30 cellular contexts compared by ENCODE assay signal in the genomic region with DNA sequence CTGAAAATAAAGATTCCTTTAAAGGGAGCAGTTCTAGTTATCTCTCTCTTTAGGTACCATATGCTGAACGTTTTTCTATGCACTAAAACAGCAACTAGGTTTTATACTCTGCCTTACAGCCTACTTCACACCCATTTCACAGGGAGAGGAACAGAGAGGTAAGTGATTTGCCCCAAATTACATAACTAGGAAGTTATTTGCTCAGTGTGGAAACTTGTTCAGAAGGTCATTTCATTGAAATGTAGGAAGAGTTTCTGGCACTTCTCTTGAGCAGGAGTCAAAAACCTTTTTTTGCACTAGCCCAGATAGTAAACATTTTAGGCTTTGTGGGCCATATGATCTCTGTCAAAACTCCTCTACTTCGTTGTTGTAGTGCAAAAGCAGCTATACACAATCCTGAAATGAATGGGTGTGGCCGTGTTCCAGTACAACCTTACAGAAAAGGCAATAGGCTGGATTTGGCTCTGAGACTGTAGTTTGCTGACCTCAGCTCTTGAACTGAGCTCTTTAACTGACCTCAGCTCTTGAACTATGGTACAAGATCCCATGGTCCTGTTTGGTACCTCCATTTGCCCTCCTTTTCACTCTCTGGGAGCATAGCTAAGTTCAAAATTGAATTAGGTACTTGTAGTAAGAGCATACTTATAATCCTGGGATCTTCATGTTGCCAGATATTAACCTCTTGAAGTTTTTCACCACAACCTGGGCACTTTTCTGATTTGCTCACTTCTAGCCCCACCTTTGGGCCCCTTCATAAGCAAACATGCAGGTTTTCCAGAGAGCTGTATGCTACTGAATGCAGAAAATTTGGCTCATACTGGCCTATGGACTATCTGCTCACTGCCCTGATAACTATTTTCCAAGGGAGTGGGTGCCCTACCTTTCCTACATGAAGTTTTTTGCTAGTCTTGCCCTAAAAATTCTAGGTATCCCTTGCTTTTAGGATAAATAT. TPM values are rescaled to one million over a fixed set of nuclear protein-coding genes. Genes with fewer than 3 reads are reported as not detected.
"Had no signal": no experiment of that assay in that cellular context is flagged by ENCODE, and none has a peak within 500 bp of the region (broad histone marks: within the 10 kb centered on the region; RNA-seq: fewer than 3 reads in every experiment).

No MANE protein-coding gene starts in this region.

- H3K27ac ChIP-seq: ascending aorta, breast epithelium, cardiac muscle cell, colonic mucosa, dorsolateral prefrontal cortex had no signal

- H3K36me3 ChIP-seq: ascending aorta, breast epithelium, cardiac muscle cell, colonic mucosa had no signal

- DNase-seq: activated CD4-positive, alpha-beta memory T cell treated with anti-CD3 and anti-CD28 coated beads for 36 hours; activated CD4-positive, alpha-beta T cell treated with anti-CD3 and anti-CD28 coated beads for 36 hours; activated CD4-positive, alpha-beta T cell treated with anti-CD3 and anti-CD28 coated beads, Interleukin-2, amount 10 ng/mL, durations not matched to agents 24 days and 14 days; activated CD4-positive, CD25-positive, alpha-beta regulatory T cell; activated CD4-positive, CD25-positive, alpha-beta regulatory T cell treated with anti-CD3 and anti-CD28 coated beads, Interleukin-2, amount 50 U/mL, for 72 hours; activated CD8-positive, alpha-beta memory T cell treated with anti-CD3 and anti-CD28 coated beads, Interleukin-2, amount 10 ng/mL, durations not matched to agents 7 days and 5 days; activated CD8-positive, alpha-beta memory T cell treated with anti-CD3 and anti-CD28 coated beads, Interleukin-2, amount 50 U/mL, for 4 hours; activated CD8-positive, alpha-beta T cell treated with anti-CD3 and anti-CD28 coated beads, Interleukin-2, amount 10 ng/mL, durations not matched to agents 7 days and 5 days; activated gamma-delta T cell; activated naive CD4-positive, alpha-beta T cell; activated naive CD4-positive, alpha-beta T cell treated with anti-CD3 and anti-CD28 coated beads, Interleukin-2, amount 10 ng/mL, durations not matched to agents 7 days and 5 days; activated naive CD8-positive, alpha-beta T cell treated with anti-CD3 and anti-CD28 coated beads, Interleukin-2, amount 10 ng/mL, durations not matched to agents 7 days and 5 days; activated T-cell treated with anti-CD3 and anti-CD28 coated beads, Interleukin-2, amount 50 U/mL, for 1 hour; activated T-cell treated with anti-CD3 and anti-CD28 coated beads, Interleukin-2, amount 50 U/mL, for 72 hours; central memory CD4-positive, alpha-beta T cell; cerebellar nuclear complex; colonic mucosa; dorsolateral prefrontal cortex; effector memory CD4-positive, alpha-beta T cell; endodermal cell; foreskin fibroblast; T-helper 2 cell had no signal

- ATAC-seq: activated CD4-positive, alpha-beta T cell treated with anti-CD3 and anti-CD28 coated beads for 36 hours; activated CD8-positive, alpha-beta memory T cell treated with anti-CD3 and anti-CD28 coated beads, Interleukin-2, amount 10 ng/mL, durations not matched to agents 7 days and 5 days; activated CD8-positive, alpha-beta T cell treated with anti-CD3 and anti-CD28 coated beads, Interleukin-2, amount 10 ng/mL, durations not matched to agents 7 days and 5 days; activated naive CD4-positive, alpha-beta T cell treated with anti-CD3 and anti-CD28 coated beads, Interleukin-2, amount 50 U/mL, for 72 hours; activated T-cell treated with anti-CD3 and anti-CD28 coated beads, Interleukin-2, amount 50 U/mL, for 72 hours; esophagus mucosa had no signal

- H3K4me1 ChIP-seq: ascending aorta, breast epithelium, colonic mucosa had no signal

- FAIRE-seq: frontal cortex had no signal

- H3K4me3 ChIP-seq: ascending aorta, breast epithelium, cardiac muscle cell, colonic mucosa, dorsolateral prefrontal cortex had no signal

- H3K27me3 ChIP-seq: ascending aorta, cardiac muscle cell, colonic mucosa had no signal

- H3K9me3 ChIP-seq: ascending aorta, breast epithelium, colonic mucosa had no signal

RNA-seq across cellular contexts. Expression of a gene that starts 53.3 kb away (rescaled TPM):
- total RNA-seq: activated CD4-positive, alpha-beta T cell treated with anti-CD3 and anti-CD28 coated beads for 36 hours; activated CD4-positive, alpha-beta T cell treated with anti-CD3 and anti-CD28 coated beads, Interleukin-2, amount 10 ng/mL, durations not matched to agents 24 days and 14 days; activated CD8-positive, alpha-beta memory T cell treated with anti-CD3 and anti-CD28 coated beads for 36 hours; activated CD8-positive, alpha-beta T cell treated with anti-CD3 and anti-CD28 coated beads, Interleukin-2, amount 10 ng/mL, durations not matched to agents 7 days and 5 days; activated naive CD4-positive, alpha-beta T cell treated with anti-CD3 and anti-CD28 coated beads, Interleukin-2, amount 50 U/mL, for 72 hours; activated naive CD8-positive, alpha-beta T cell treated with anti-CD3 and anti-CD28 coated beads, Interleukin-2, amount 10 ng/mL, durations not matched to agents 7 days and 5 days; T-helper 1 cell treated with Interleukin-12 subunit alpha and Interleukin-12 subunit beta and Interleukin-4 antibody, amounts not matched to agents 30 ng/mL and 1 ng/mL, for 36 hours had no signal
